ENCODE assay signal across 17 cellular contexts in genomic region chr15:101010781-101011180, GRCh38.
A peak's percentile ranks its signal among the peaks of the same experiment; 100 is the strongest.
DNase-seq lines count a peak whose midpoint lies in the region; FAIRE-seq and TF ChIP-seq lines count a peak whose summit lies in the region.
"Had no signal": no experiment of that assay in that cellular context is flagged by ENCODE, and none has a peak within 500 bp of the region (broad histone marks: within the 10 kb centered on the region; RNA-seq: fewer than 3 reads in every experiment).

No MANE protein-coding gene starts in this region.

- H3K4me3 Mint-ChIP-seq in activated CD4-positive, alpha-beta memory T cell treated with anti-CD3 and anti-CD28 coated beads, Interleukin-2, amount 10 ng/mL, durations not matched to agents 7 days and 5 days = no peak overlapping the region
- H3K4me3 Mint-ChIP-seq in activated CD4-positive, alpha-beta memory T cell treated with anti-CD3 and anti-CD28 coated beads for 36 hours = no peak overlapping the region
- H3K4me3 Mint-ChIP-seq in activated T-helper 2 cell treated with anti-CD3 and anti-CD28 coated beads, Interferon-gamma antibody, Interleukin-2, Interleukin-4, amounts not matched to agents 10 μg/mL and 5 μg/mL and 100 μg/mL, durations not matched to agents 14 hours and 24 hours and 36 hours (ENCODE audit: low read depth) = no peak overlapping the region

- H3K27me3 Mint-ChIP-seq in activated CD4-positive, alpha-beta memory T cell treated with anti-CD3 and anti-CD28 coated beads, Interleukin-2, amount 10 ng/mL, durations not matched to agents 7 days and 5 days = peaks cover 23% of the 10 kb centered on the region
- H3K27me3 Mint-ChIP-seq in activated CD4-positive, alpha-beta memory T cell treated with anti-CD3 and anti-CD28 coated beads for 36 hours = peaks cover 6% of the 10 kb centered on the region
- H3K27me3 Mint-ChIP-seq in activated T-helper 2 cell treated with anti-CD3 and anti-CD28 coated beads, Interferon-gamma antibody, Interleukin-2, Interleukin-4, amounts not matched to agents 10 μg/mL and 5 μg/mL and 100 μg/mL, durations not matched to agents 14 hours and 24 hours and 36 hours (ENCODE audit: low read depth) = peaks cover 3% of the 10 kb centered on the region

- H3K36me3 ChIP-seq in suprapubic skin = peaks cover 36% of the 10 kb centered on the region

- CTCF ChIA-PET in activated CD4-positive, alpha-beta memory T cell treated with anti-CD3 and anti-CD28 coated beads, Interleukin-2, amount 10 ng/mL, durations not matched to agents 7 days and 5 days (lab: Charles Lee) = interaction anchor here (1.3 to 5.6 kb wide), 6 partner anchors 10 to 278 kb away, joined by 4 to 169 read pairs (median 17); partner anchors contain the start of gene LRRK1
- CTCF ChIA-PET in activated CD4-positive, alpha-beta memory T cell treated with anti-CD3 and anti-CD28 coated beads for 36 hours (lab: Charles Lee) = interaction anchor here (1.9 to 7.2 kb wide), 4 partner anchors 8 to 661 kb away, joined by 6 to 218 read pairs (median 38); partner anchors contain the start of gene LRRK1

- peak; percentile 10 for DNase-seq in activated CD4-positive, alpha-beta memory T cell treated with anti-CD3 and anti-CD28 coated beads, Interleukin-2, amount 10 ng/mL, durations not matched to agents 7 days and 5 days
- no peak for DNase-seq in activated CD4-positive, alpha-beta memory T cell treated with anti-CD3 and anti-CD28 coated beads for 36 hours
- DNase-seq in activated T-helper 2 cell treated with anti-CD3 and anti-CD28 coated beads, Interferon-gamma antibody, Interleukin-2, Interleukin-4, amounts not matched to agents 10 μg/mL and 5 μg/mL and 100 μg/mL, durations not matched to agents 14 hours and 24 hours and 36 hours (ENCODE audit: low spot score) = peak; percentile 7
- DNase-seq in lower leg skin (ENCODE audit: low spot score in 2 of 2) (peak; percentile 12 to 60), suprapubic skin (ENCODE audit: low spot score in 2 of 2) (peak; percentile 36 to 54), activated gamma-delta T cell (lab: John Stamatoyannopoulos, UW) (no peak), frontal cortex (ENCODE audit: low spot score in 2 of 2) (no peak), COLO668 (lab: John Stamatoyannopoulos, UW; ENCODE audit: unreplicated experiment) (no peak)
- DNase-seq: MV-4-11, NCI-H1417 treated with DMSO at 0.1 percent for 48 hours, NCI-H2029, NCI-H510A, NCI-H82, SHP77 had no signal

- POLR2A ChIA-PET in activated CD4-positive, alpha-beta memory T cell treated with anti-CD3 and anti-CD28 coated beads, Interleukin-2, amount 10 ng/mL, durations not matched to agents 7 days and 5 days (lab: Charles Lee) = no interaction called here
- POLR2A ChIA-PET in activated CD4-positive, alpha-beta memory T cell treated with anti-CD3 and anti-CD28 coated beads for 36 hours (lab: Charles Lee) = no interaction called here

- intact Hi-C loops in activated CD4-positive, alpha-beta memory T cell treated with anti-CD3 and anti-CD28 coated beads for 36 hours (cut with micrococcal nuclease) = no loop called here
- intact Hi-C loops in activated T-helper 2 cell treated with anti-CD3 and anti-CD28 coated beads, Interferon-gamma antibody, Interleukin-2, Interleukin-4, amounts not matched to agents 10 μg/mL and 5 μg/mL and 100 μg/mL, durations not matched to agents 14 hours and 24 hours and 36 hours (cut with micrococcal nuclease) = no loop called here
- intact Hi-C loops in lower leg skin (cut with DNase I; ENCODE audit: low total_unique reads) = loop anchor here (1.0 to 5.0 kb wide), 2 partner anchors 92 to 383 kb away; no protein-coding TSS in a partner anchor

- WGBS in lower leg skin, 2 donors = 81 to 92% methylated on average over 6 of the region's 6 CpGs
- 96% methylated on average over 6 of the region's 6 CpGs for WGBS in suprapubic skin

- H3K27ac Mint-ChIP-seq in activated CD4-positive, alpha-beta memory T cell treated with anti-CD3 and anti-CD28 coated beads, Interleukin-2, amount 10 ng/mL, durations not matched to agents 7 days and 5 days = no peak overlapping the region
- H3K27ac Mint-ChIP-seq in activated CD4-positive, alpha-beta memory T cell treated with anti-CD3 and anti-CD28 coated beads for 36 hours = no peak overlapping the region
- H3K27ac Mint-ChIP-seq in activated T-helper 2 cell treated with anti-CD3 and anti-CD28 coated beads, Interferon-gamma antibody, Interleukin-2, Interleukin-4, amounts not matched to agents 10 μg/mL and 5 μg/mL and 100 μg/mL, durations not matched to agents 14 hours and 24 hours and 36 hours = no peak overlapping the region

- H3K4me1 Mint-ChIP-seq in activated CD4-positive, alpha-beta memory T cell treated with anti-CD3 and anti-CD28 coated beads, Interleukin-2, amount 10 ng/mL, durations not matched to agents 7 days and 5 days = peaks cover 23% of the 10 kb centered on the region
- H3K4me1 Mint-ChIP-seq in activated CD4-positive, alpha-beta memory T cell treated with anti-CD3 and anti-CD28 coated beads for 36 hours (ENCODE audit: low read depth) = peaks cover 23% of the 10 kb centered on the region
- H3K4me1 Mint-ChIP-seq in activated T-helper 2 cell treated with anti-CD3 and anti-CD28 coated beads, Interferon-gamma antibody, Interleukin-2, Interleukin-4, amounts not matched to agents 10 μg/mL and 5 μg/mL and 100 μg/mL, durations not matched to agents 14 hours and 24 hours and 36 hours (ENCODE audit: low read depth) = peaks cover 14% of the 10 kb centered on the region

- no peaks in the 10 kb centered on the region for H3K9me3 Mint-ChIP-seq in activated CD4-positive, alpha-beta memory T cell treated with anti-CD3 and anti-CD28 coated beads, Interleukin-2, amount 10 ng/mL, durations not matched to agents 7 days and 5 days
- H3K9me3 Mint-ChIP-seq in activated CD4-positive, alpha-beta memory T cell treated with anti-CD3 and anti-CD28 coated beads for 36 hours = no peaks in the 10 kb centered on the region
- H3K9me3 Mint-ChIP-seq in activated T-helper 2 cell treated with anti-CD3 and anti-CD28 coated beads, Interferon-gamma antibody, Interleukin-2, Interleukin-4, amounts not matched to agents 10 μg/mL and 5 μg/mL and 100 μg/mL, durations not matched to agents 14 hours and 24 hours and 36 hours = no peaks in the 10 kb centered on the region

- H3K9me3 ChIP-seq in suprapubic skin = no peaks in the 10 kb centered on the region

- TF ChIP-seq CTCF in lower leg skin (IDR thresholded peaks at IDR 0.05) (no peak), suprapubic skin (IDR thresholded peaks at IDR 0.05) (no peak)

- H3K4me3 ChIP-seq in lower leg skin (ENCODE audit: low read depth, poor library complexity, severe bottlenecking) (no peak overlapping the region), suprapubic skin (no peak overlapping the region)

- FAIRE-seq in frontal cortex (lab: Jason Lieb, UNC) = no peak
- FAIRE-seq: GM19239, HTR-8/SVneo had no signal

- no peak for TF ChIP-seq POLR2A in lower leg skin (IDR thresholded peaks at IDR 0.05)
- TF ChIP-seq POLR2A in suprapubic skin (IDR thresholded peaks at IDR 0.05) = no peak

- peaks cover 22% of the 10 kb centered on the region for H3K4me1 ChIP-seq in suprapubic skin

- no peak for TF ChIP-seq EP300 in suprapubic skin (IDR thresholded peaks at IDR 0.05)

- H3K36me3 Mint-ChIP-seq in activated CD4-positive, alpha-beta memory T cell treated with anti-CD3 and anti-CD28 coated beads, Interleukin-2, amount 10 ng/mL, durations not matched to agents 7 days and 5 days (ENCODE audit: low read depth) = no peaks in the 10 kb centered on the region
- no peaks in the 10 kb centered on the region for H3K36me3 Mint-ChIP-seq in activated CD4-positive, alpha-beta memory T cell treated with anti-CD3 and anti-CD28 coated beads for 36 hours
- H3K36me3 Mint-ChIP-seq in activated T-helper 2 cell treated with anti-CD3 and anti-CD28 coated beads, Interferon-gamma antibody, Interleukin-2, Interleukin-4, amounts not matched to agents 10 μg/mL and 5 μg/mL and 100 μg/mL, durations not matched to agents 14 hours and 24 hours and 36 hours (ENCODE audit: low read depth) = no peaks in the 10 kb centered on the region

- no peaks in the 10 kb centered on the region for H3K27me3 ChIP-seq in suprapubic skin

- H3K27ac ChIP-seq in suprapubic skin = no peak overlapping the region
- H3K27ac ChIP-seq: 22Rv1 had no signal

Comparison
In these comparisons a context has a peak if more than half of its experiments do, and no peak if none do; other contexts are left out.
1. DNase-seq: peak in activated CD4-positive, alpha-beta memory T cell treated with anti-CD3 and anti-CD28 coated beads, Interleukin-2, amount 10 ng/mL, durations not matched to agents 7 days and 5 days (single experiment), activated T-helper 2 cell treated with anti-CD3 and anti-CD28 coated beads, Interferon-gamma antibody, Interleukin-2, Interleukin-4, amounts not matched to agents 10 μg/mL and 5 μg/mL and 100 μg/mL, durations not matched to agents 14 hours and 24 hours and 36 hours (single experiment), lower leg skin (2 of 2) and suprapubic skin (2 of 2); none in activated CD4-positive, alpha-beta memory T cell treated with anti-CD3 and anti-CD28 coated beads for 36 hours (single experiment), activated gamma-delta T cell (single experiment), frontal cortex (0 of 2) and COLO668 (single experiment).